ENCODE assay signal across 31 cellular contexts in the genomic region with DNA sequence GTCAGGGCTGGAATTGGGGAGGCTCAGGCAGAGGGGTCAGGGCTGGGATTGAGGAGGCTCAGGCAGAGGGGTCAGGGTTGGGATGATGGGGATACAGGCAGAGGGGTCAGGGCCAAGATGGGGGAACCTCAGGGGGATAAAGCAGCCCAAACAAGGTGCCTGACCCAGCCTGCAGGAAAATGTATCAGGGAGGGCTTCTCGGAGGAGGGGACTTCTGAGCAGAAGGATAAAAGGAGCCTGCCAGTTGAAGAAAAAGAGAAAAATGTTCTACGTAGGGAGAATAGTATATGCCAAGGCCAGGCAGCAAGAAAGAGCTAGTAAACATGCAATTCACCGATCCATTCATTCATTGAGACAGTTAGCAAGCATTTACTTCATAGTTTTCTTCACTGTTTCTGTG.
"Had no signal": no experiment of that assay in that cellular context is flagged by ENCODE, and none has a peak within 500 bp of the region (broad histone marks: within the 10 kb centered on the region; RNA-seq: fewer than 3 reads in every experiment).

No MANE protein-coding gene starts in this region.

- DNase-seq: activated CD4-positive, alpha-beta T cell treated with anti-CD3 and anti-CD28 coated beads, Interleukin-2, amount 10 ng/mL, durations not matched to agents 24 days and 14 days; activated CD4-positive, alpha-beta T cell treated with anti-CD3 and anti-CD28 coated beads, Interleukin-2, amount 50 U/mL, for 4 hours; activated CD8-positive, alpha-beta memory T cell treated with anti-CD3 and anti-CD28 coated beads, Interleukin-2, amount 50 U/mL, for 4 hours; activated gamma-delta T cell treated with Interleukin-2 at 50 U/mL for 16 hours; activated naive CD4-positive, alpha-beta T cell treated with anti-CD3 and anti-CD28 coated beads for 36 hours; activated T-cell treated with anti-CD3 and anti-CD28 coated beads for 4 hours; activated T-cell treated with anti-CD3 and anti-CD28 coated beads, Interleukin-2, amount 50 U/mL, for 4 hours; adrenal gland; caudate nucleus; Kasumi-1; KG1; MG63; NCI-H1048; NCI-H1436 treated with DMSO at 0.1 percent for 48 hours; NCI-H1694 treated with DMSO at 0.1 percent for 48 hours; NCI-H2029; NCI-H345; NCI-H524 treated with DMSO at 0.1 percent for 48 hours; NK-92 treated with Interleukin-12 subunit alpha and Interleukin-12 subunit beta, amount 100 ng/mL, for 24 hours; PC-3; Peyer's patch; RPMI8226; SHP77 treated with DMSO at 0.1 percent for 48 hours; SK-N-SH; T1000 had no signal

- H3K4me2 ChIP-seq: SK-N-SH had no signal

- H3K4me3 Mint-ChIP-seq: activated CD4-positive, alpha-beta T cell treated with anti-CD3 and anti-CD28 coated beads, Interleukin-2, amount 10 ng/mL, durations not matched to agents 24 days and 14 days; activated naive CD4-positive, alpha-beta T cell treated with anti-CD3 and anti-CD28 coated beads for 36 hours; activated T-cell treated with anti-CD3 and anti-CD28 coated beads, Interleukin-2, amount 50 U/mL, for 4 hours; activated T-helper 1 cell treated with anti-CD3 and anti-CD28 coated beads, Interleukin-12 subunit alpha, Interleukin-12 subunit beta, Interleukin-2, Interleukin-4 antibody, amounts not matched to agents 30 ng/mL and 10 ng/mL and 1 ng/mL, durations not matched to agents 14 hours and 24 hours and 36 hours; brain; T-helper 1 cell treated with Interleukin-12 subunit alpha and Interleukin-12 subunit beta and Interleukin-4 antibody, amounts not matched to agents 30 μg/mL and 1 μg/mL, for 36 hours had no signal

- H3K4me3 ChIP-seq: adrenal gland, MG63, Peyer's patch, SJSA1 had no signal

- FAIRE-seq: bronchial epithelial cell had no signal

- ATAC-seq: activated naive CD4-positive, alpha-beta T cell treated with anti-CD3 and anti-CD28 coated beads, Interleukin-2, amount 50 U/mL, for 72 hours; activated T-cell treated with anti-CD3 and anti-CD28 coated beads, Interleukin-2, amount 50 U/mL, for 4 hours; PC-3 had no signal

- H3K36me3 ChIP-seq: adrenal gland, MG63, Peyer's patch, SJSA1 had no signal

- H3K27me3 ChIP-seq: adrenal gland, Peyer's patch had no signal

- H3K27ac Mint-ChIP-seq: activated CD4-positive, alpha-beta T cell treated with anti-CD3 and anti-CD28 coated beads, Interleukin-2, amount 10 ng/mL, durations not matched to agents 24 days and 14 days; activated naive CD4-positive, alpha-beta T cell treated with anti-CD3 and anti-CD28 coated beads for 36 hours; activated naive CD4-positive, alpha-beta T cell treated with anti-CD3 and anti-CD28 coated beads, Interleukin-2, amount 50 U/mL, for 72 hours; activated T-helper 1 cell treated with anti-CD3 and anti-CD28 coated beads, Interleukin-12 subunit alpha, Interleukin-12 subunit beta, Interleukin-2, Interleukin-4 antibody, amounts not matched to agents 30 ng/mL and 10 ng/mL and 1 ng/mL, durations not matched to agents 14 hours and 24 hours and 36 hours; brain; T-helper 1 cell treated with Interleukin-12 subunit alpha and Interleukin-12 subunit beta and Interleukin-4 antibody, amounts not matched to agents 30 μg/mL and 1 μg/mL, for 36 hours had no signal

- H3K4me1 ChIP-seq: adrenal gland, SJSA1 had no signal

- H3K9ac ChIP-seq: SK-N-SH had no signal

- H3K27ac ChIP-seq: adrenal gland, Peyer's patch, SJSA1 had no signal

- H3K9me3 ChIP-seq: adrenal gland, SK-N-SH had no signal
